28 cellular contexts compared by ENCODE assay signal in genomic region chr7:134134004-134134403, GRCh38. TPM values are rescaled to one million over a fixed set of nuclear protein-coding genes. Genes with fewer than 3 reads are reported as not detected.
"Had no signal": no experiment of that assay in that cellular context is flagged by ENCODE, and none has a peak within 500 bp of the region (broad histone marks: within the 10 kb centered on the region; RNA-seq: fewer than 3 reads in every experiment).

No MANE protein-coding gene starts in this region.

- H3K9ac ChIP-seq: parathyroid adenoma had no signal

- H3K9me3 Mint-ChIP-seq: naive thymus-derived CD8-positive, alpha-beta T cell; natural killer cell treated with Interleukin-12 subunit alpha and Interleukin-12 subunit beta and Interleukin-15 and Interleukin-18, amount 100 ng/mL, for 72 hours; nephron progenitor cell; neural crest cell; stimulated activated effector memory CD8-positive, alpha-beta T cell treated with anti-CD3 and anti-CD28 coated beads, Interleukin-12 subunit alpha, Interleukin-12 subunit beta, amount 100 ng/mL, for 72 hours; stimulated activated naive B cell treated with anti-CD40 and anti-IgM and Interleukin-4, amounts not matched to agents 10 μg/mL and 1 μg/mL and 100 μg/mL, for 72 hours; stimulated activated naive CD8-positive, alpha-beta T cell treated with anti-CD3 and anti-CD28 coated beads, Interleukin-15, Interleukin-2, amounts not matched to agents 100 ng/mL and 50 ng/mL, for 24 hours had no signal

- H3K4me1 Mint-ChIP-seq: nephron progenitor cell; stimulated activated effector memory CD8-positive, alpha-beta T cell treated with anti-CD3 and anti-CD28 coated beads, Interleukin-12 subunit alpha, Interleukin-12 subunit beta, amount 100 ng/mL, for 72 hours; stimulated activated naive B cell treated with anti-CD40 and anti-IgM and Interleukin-4, amounts not matched to agents 10 μg/mL and 1 μg/mL and 100 μg/mL, for 72 hours had no signal

- FAIRE-seq: small intestine, urothelium cell line had no signal

- H3K4me1 ChIP-seq: parathyroid adenoma, psoas muscle, right lobe of liver, sigmoid colon, stomach, thyroid gland, tibial nerve, upper lobe of left lung, vagina had no signal

- H3K36me3 Mint-ChIP-seq: naive thymus-derived CD8-positive, alpha-beta T cell; stimulated activated effector memory CD8-positive, alpha-beta T cell treated with anti-CD3 and anti-CD28 coated beads, Interleukin-12 subunit alpha, Interleukin-12 subunit beta, amount 100 ng/mL, for 72 hours; stimulated activated naive B cell treated with anti-CD40 and anti-IgM and Interleukin-4, amounts not matched to agents 10 μg/mL and 1 μg/mL and 100 μg/mL, for 72 hours had no signal

- H3K27me3 ChIP-seq: ovary, right lobe of liver, sigmoid colon, stomach, thyroid gland, tibial nerve, upper lobe of left lung, vagina had no signal

- H2AFZ ChIP-seq: parathyroid adenoma had no signal

- H3K4me3 ChIP-seq: ovary, psoas muscle, right lobe of liver, sigmoid colon, stomach, thoracic aorta, thyroid gland, tibial nerve, upper lobe of left lung, vagina had no signal

- DNase-seq: naive thymus-derived CD8-positive, alpha-beta T cell; nephron progenitor cell; occipital lobe; ovary; posterior cingulate gyrus; psoas muscle; right cardiac atrium; right lobe of liver; sigmoid colon; small intestine; stimulated activated CD4-positive, alpha-beta T cell treated with anti-CD3 and anti-CD28 coated beads, Interleukin-15, amount 100 ng/mL, for 24 hours; stimulated activated CD4-positive, alpha-beta T cell treated with anti-CD3 and anti-CD28 coated beads, Interleukin-4, amount 100 ng/mL, for 1 hour; stimulated activated naive B cell treated with anti-CD40 and anti-IgM and Interleukin-4, amounts not matched to agents 10 μg/mL and 1 μg/mL and 100 μg/mL, for 72 hours; stimulated activated naive CD4-positive, alpha-beta T cell treated with Interleukin-2 at 50 U/mL for 16 hours; stomach; thyroid gland; trophoblast cell; upper lobe of left lung had no signal

- H3K79me2 ChIP-seq: parathyroid adenoma had no signal

- H3K27ac Mint-ChIP-seq: naive thymus-derived CD8-positive, alpha-beta T cell; natural killer cell treated with Interleukin-12 subunit alpha and Interleukin-12 subunit beta and Interleukin-15 and Interleukin-18, amount 100 ng/mL, for 72 hours; nephron progenitor cell; progenitor cell of endocrine pancreas; stimulated activated effector memory CD8-positive, alpha-beta T cell treated with anti-CD3 and anti-CD28 coated beads, Interleukin-12 subunit alpha, Interleukin-12 subunit beta, amount 100 ng/mL, for 72 hours; stimulated activated naive B cell treated with anti-CD40 and anti-IgM and Interleukin-4, amounts not matched to agents 10 μg/mL and 1 μg/mL and 100 μg/mL, for 72 hours; stimulated activated naive CD8-positive, alpha-beta T cell treated with anti-CD3 and anti-CD28 coated beads, Interleukin-15, Interleukin-2, amounts not matched to agents 100 ng/mL and 50 ng/mL, for 24 hours had no signal

- H3K27ac ChIP-seq: ovary, parathyroid adenoma, psoas muscle, right lobe of liver, sigmoid colon, stomach, thoracic aorta, thyroid gland, tibial nerve, upper lobe of left lung, vagina had no signal

- H3K9me3 ChIP-seq: ovary, psoas muscle, right lobe of liver, sigmoid colon, stomach, thoracic aorta, thyroid gland, tibial nerve, upper lobe of left lung, vagina had no signal

- H3K36me3 ChIP-seq: ovary, right lobe of liver, sigmoid colon, stomach, thoracic aorta, thyroid gland, tibial nerve, upper lobe of left lung, vagina had no signal

- H3K4me3 Mint-ChIP-seq: naive thymus-derived CD8-positive, alpha-beta T cell; natural killer cell treated with Interleukin-12 subunit alpha and Interleukin-12 subunit beta and Interleukin-15 and Interleukin-18, amount 100 ng/mL, for 72 hours; nephron progenitor cell; neural crest cell; stimulated activated effector memory CD8-positive, alpha-beta T cell treated with anti-CD3 and anti-CD28 coated beads, Interleukin-12 subunit alpha, Interleukin-12 subunit beta, amount 100 ng/mL, for 72 hours; stimulated activated naive B cell treated with anti-CD40 and anti-IgM and Interleukin-4, amounts not matched to agents 10 μg/mL and 1 μg/mL and 100 μg/mL, for 72 hours; stimulated activated naive CD8-positive, alpha-beta T cell treated with anti-CD3 and anti-CD28 coated beads, Interleukin-15, Interleukin-2, amounts not matched to agents 100 ng/mL and 50 ng/mL, for 24 hours had no signal

- ATAC-seq: naive thymus-derived CD8-positive, alpha-beta T cell; natural killer cell treated with Interleukin-12 subunit alpha and Interleukin-12 subunit beta and Interleukin-15 and Interleukin-18, amount 100 ng/mL, for 72 hours; psoas muscle; right cardiac atrium; right lobe of liver; stimulated activated effector memory CD8-positive, alpha-beta T cell treated with anti-CD3 and anti-CD28 coated beads, Interleukin-12 subunit alpha, Interleukin-12 subunit beta, amount 100 ng/mL, for 72 hours; stimulated activated naive B cell treated with anti-CD40 and anti-IgM and Interleukin-4, amounts not matched to agents 10 μg/mL and 1 μg/mL and 100 μg/mL, for 72 hours had no signal

RNA-seq across cellular contexts. Expression of gene LRGUK, which starts 6.9 kb away (rescaled TPM):
- polyA plus RNA-seq: right cardiac atrium had no signal
